In genomic region chr10:117457071-117457810, GRCh38 we compare ENCODE assay signal across 28 cellular contexts.
DNase-seq lines count a peak whose midpoint lies in the region; ATAC-seq, FAIRE-seq and TF ChIP-seq lines count a peak whose summit lies in the region.
"Had no signal": no experiment of that assay in that cellular context is flagged by ENCODE, and none has a peak within 500 bp of the region (broad histone marks: within the 10 kb centered on the region; RNA-seq: fewer than 3 reads in every experiment).

No MANE protein-coding gene starts in this region.

- H3K27ac ChIP-seq in PC-3 (ENCODE audit: low read length) (peak overlapping the region; percentile 59), endothelial cell of umbilical vein (ENCODE audit: insufficient read depth, low read depth, low read length) (peak overlapping the region; percentile 78), vagina (peak overlapping the region; percentile 81), OCI-LY7 (ENCODE audit: low read depth, low read length, poor library complexity, severe bottlenecking) (no peak overlapping the region)
- H3K27ac ChIP-seq: gastrocnemius medialis, neural progenitor cell had no signal

- FAIRE-seq in endothelial cell of umbilical vein (lab: Jason Lieb, UNC), result peak; percentile 58
- FAIRE-seq: A204.1, H1, K562 had no signal

- H3K9me2 ChIP-seq in PC-3 (replicated peaks; ENCODE audit: low read length) (no peaks in the 10 kb centered on the region), OCI-LY7 (ENCODE audit: insufficient read depth, low read length) (no peaks in the 10 kb centered on the region)
- H3K9me2 ChIP-seq: SK-N-SH had no signal

- H3K4me2 ChIP-seq in PC-3 (ENCODE audit: low read length) (peak overlapping the region; percentile 65), endothelial cell of umbilical vein (ENCODE audit: insufficient read depth, low read length) (peak overlapping the region; percentile 26), OCI-LY7 (ENCODE audit: low read length) (no peak overlapping the region)
- H3K4me2 ChIP-seq: neural progenitor cell, SK-N-SH had no signal

- DNase-seq in SIG-M5 treated with dmso at 0.1 percent for 504 hours (lab: John Stamatoyannopoulos, UW; ENCODE audit: unreplicated experiment) (peak; percentile 8), SIG-M5 (lab: John Stamatoyannopoulos, UW) (no peak), PC-3 (peak; percentile 13), endothelial cell of umbilical vein (ENCODE audit: low read depth, low spot score) (peak; percentile 41), vagina (ENCODE audit: extremely low spot score in 2 of 2) (no peak), OCI-LY7 (ENCODE audit: low spot score) (no peak), NCI-H1092 treated with DMSO at 0.1 percent for 48 hours (lab: John Stamatoyannopoulos, UW) (no peak)
- DNase-seq: activated CD4-positive, alpha-beta T cell treated with anti-CD3 and anti-CD28 coated beads for 1 hour; activated CD8-positive, alpha-beta T cell treated with anti-CD3 and anti-CD28 coated beads for 36 hours; activated effector memory CD4-positive, alpha-beta T cell treated with Interleukin-2 at 50 U/mL for 16 hours; activated naive CD8-positive, alpha-beta T cell treated with anti-CD3 and anti-CD28 coated beads for 36 hours; aorta; CD8-positive, alpha-beta memory T cell; cortex of kidney; DMS153; MM.1S; NCI-H187; NCI-H524 treated with DMSO at 0.1 percent for 48 hours; NK-92 treated with Interleukin-12 subunit alpha and Interleukin-12 subunit beta, amount 100 ng/mL, for 24 hours; RPMI8226; SK-N-SH; stimulated activated naive CD8-positive, alpha-beta T cell treated with anti-CD3 and anti-CD28 coated beads, Interleukin-15, Interleukin-2, amounts not matched to agents 100 U/mL and 50 U/mL, for 24 hours had no signal

- H2AFZ ChIP-seq in PC-3 (ENCODE audit: low read length), result no peak overlapping the region
- no peak overlapping the region for H2AFZ ChIP-seq in endothelial cell of umbilical vein (ENCODE audit: low read depth, low read length)
- no peak overlapping the region for H2AFZ ChIP-seq in OCI-LY7 (ENCODE audit: low read length)
- H2AFZ ChIP-seq: neural progenitor cell had no signal

- H3K9me1 ChIP-seq in endothelial cell of umbilical vein (replicated peaks; ENCODE audit: control insufficient read depth, extremely low read depth, insufficient read depth, low read length), result no peaks in the 10 kb centered on the region

- no peaks in the 10 kb centered on the region for H3K36me3 ChIP-seq in PC-3 (ENCODE audit: low read depth, low read length)
- H3K36me3 ChIP-seq in endothelial cell of umbilical vein (ENCODE audit: control insufficient read depth in 2 of 2, extremely low read depth in 1 of 2, insufficient read depth in 2 of 2, low read length in 2 of 2), result no peaks in the 10 kb centered on the region
- H3K36me3 ChIP-seq in vagina, result no peaks in the 10 kb centered on the region
- H3K36me3 ChIP-seq in OCI-LY7 (ENCODE audit: insufficient read depth, low read length), result no peaks in the 10 kb centered on the region
- H3K36me3 ChIP-seq: gastrocnemius medialis, neural progenitor cell had no signal

- H3K4me1 ChIP-seq in PC-3 (ENCODE audit: insufficient read depth, low read length), result peaks cover 41% of the 10 kb centered on the region
- H3K4me1 ChIP-seq in endothelial cell of umbilical vein (ENCODE audit: control insufficient read depth, extremely low read depth, insufficient read depth, low read length), result peaks cover 54% of the 10 kb centered on the region
- H3K4me1 ChIP-seq in vagina, result peaks cover 61% of the 10 kb centered on the region
- no peaks in the 10 kb centered on the region for H3K4me1 ChIP-seq in OCI-LY7 (ENCODE audit: insufficient read depth, low read length, poor library complexity, severe bottlenecking)
- H3K4me1 ChIP-seq: gastrocnemius medialis had no signal

- H3K4me3 ChIP-seq in PC-3 (ENCODE audit: low read length), result no peak overlapping the region
- no peak overlapping the region for H3K4me3 ChIP-seq in endothelial cell of umbilical vein (replicated peaks in 1 of 3; ENCODE audit: insufficient read depth in 1 of 3, low read depth in 1 of 3, low read length in 3 of 3)
- H3K4me3 ChIP-seq in vagina, result no peak overlapping the region
- H3K4me3 ChIP-seq in OCI-LY7 (ENCODE audit: low read depth, low read length, poor library complexity, severe bottlenecking), result no peak overlapping the region
- H3K4me3 ChIP-seq: gastrocnemius medialis, K562, neural progenitor cell had no signal

- no peak for ATAC-seq in PC-3
- ATAC-seq in HG02884 (IDR thresholded peaks at IDR 0.05; ENCODE audit: unreplicated experiment), result no peak
- ATAC-seq: activated CD8-positive, alpha-beta T cell treated with anti-CD3 and anti-CD28 coated beads for 36 hours; K562; stimulated activated naive CD8-positive, alpha-beta T cell treated with anti-CD3 and anti-CD28 coated beads, Interleukin-15, Interleukin-2, amounts not matched to agents 100 U/mL and 50 U/mL, for 24 hours had no signal

- H3K27me3 ChIP-seq in PC-3 (ENCODE audit: low read length) (no peaks in the 10 kb centered on the region), endothelial cell of umbilical vein (ENCODE audit: control insufficient read depth in 2 of 2, insufficient read depth in 2 of 2, low read length in 2 of 2) (no peaks in the 10 kb centered on the region), vagina (no peaks in the 10 kb centered on the region)
- H3K27me3 ChIP-seq: gastrocnemius medialis, neural progenitor cell had no signal

- intact Hi-C loops in PC-3 (cut with micrococcal nuclease) (loop anchor here (5.0 kb wide), 1 partner anchor 885 kb away; the partner anchor contains the start of gene FAM204A), endothelial cell of umbilical vein (cut with micrococcal nuclease) (loop anchor here (1.0 to 10.0 kb wide), 3 partner anchors 82 to 1298 kb away; partner anchors contain the start of genes CACUL1, EMX2 and PDZD8), vagina (cut with DNase I) (no loop called here), OCI-LY7 (cut with micrococcal nuclease; ENCODE audit: unreplicated experiment) (no loop called here)

- TF ChIP-seq CTCF in PC-3 (conservative IDR thresholded peaks at IDR 0.05; ENCODE audit: low read depth, low read length), result no peak
- TF ChIP-seq CTCF in endothelial cell of umbilical vein (IDR thresholded peaks at IDR 0.05; ENCODE audit: extremely low read depth in 1 of 2, insufficient read depth in 1 of 2, low read depth in 1 of 2, low read length in 2 of 2), result no peak
- TF ChIP-seq CTCF in vagina (IDR thresholded peaks at IDR 0.05), result no peak
- TF ChIP-seq CTCF in OCI-LY7 (conservative IDR thresholded peaks at IDR 0.05; ENCODE audit: low read length), result no peak

- H3K79me2 ChIP-seq in PC-3 (ENCODE audit: low read length) (no peaks in the 10 kb centered on the region), endothelial cell of umbilical vein (ENCODE audit: control insufficient read depth, insufficient read depth, low read length) (no peaks in the 10 kb centered on the region), OCI-LY7 (ENCODE audit: insufficient read depth, low read depth, low read length) (no peaks in the 10 kb centered on the region)

- dilution Hi-C loops in endothelial cell of umbilical vein (cut with MboI; ENCODE audit: extremely low pct_ligation_motif_present, low sequenced_read_pairs), result no loop called here

- TF ChIP-seq POLR2A in endothelial cell of umbilical vein (IDR thresholded peaks at IDR 0.05; ENCODE audit: low read depth, low read length), result no peak
- TF ChIP-seq POLR2A in vagina (IDR thresholded peaks at IDR 0.05), result no peak

- H4K20me1 ChIP-seq in PC-3 (ENCODE audit: low read length), result no peaks in the 10 kb centered on the region
- H4K20me1 ChIP-seq in endothelial cell of umbilical vein (replicated peaks; ENCODE audit: control insufficient read depth, extremely low read depth, insufficient read depth, low read length), result no peaks in the 10 kb centered on the region
- no peaks in the 10 kb centered on the region for H4K20me1 ChIP-seq in OCI-LY7 (ENCODE audit: insufficient read depth, low read length)

- H3K9me3 ChIP-seq in PC-3 (ENCODE audit: low read length), result no peaks in the 10 kb centered on the region
- no peaks in the 10 kb centered on the region for H3K9me3 ChIP-seq in endothelial cell of umbilical vein (replicated peaks; ENCODE audit: control insufficient read depth, insufficient read depth, low read length)
- no peaks in the 10 kb centered on the region for H3K9me3 ChIP-seq in vagina
- no peaks in the 10 kb centered on the region for H3K9me3 ChIP-seq in OCI-LY7 (ENCODE audit: low read length)
- H3K9me3 ChIP-seq: gastrocnemius medialis, SK-N-SH had no signal

- no peaks in the 10 kb centered on the region for H3F3A ChIP-seq in PC-3 (ENCODE audit: low read length, unreplicated experiment)

- BruUV-seq in PC-3 (replicated peaks; lab: Mats Ljungman, UMichigan) (no TSS peak), endothelial cell of umbilical vein (replicated peaks; lab: Mats Ljungman, UMichigan) (TSS peak; percentile 67), OCI-LY7 (replicated peaks; lab: Mats Ljungman, UMichigan) (no TSS peak)

- POLR2A ChIA-PET in PC-3 (lab: Charles Lee; ENCODE audit: unreplicated experiment) (no interaction called here), endothelial cell of umbilical vein (lab: Charles Lee) (no interaction called here), OCI-LY7 (lab: Charles Lee) (interaction anchor here (0.9 kb wide), 1 partner anchor 20 kb away, joined by 3 read pairs; no protein-coding TSS in a partner anchor)

- H3K9ac ChIP-seq in PC-3 (ENCODE audit: low read length) (no peak overlapping the region), endothelial cell of umbilical vein (replicated peaks; ENCODE audit: extremely low read depth, insufficient read depth, low read length) (peak overlapping the region; percentile 22)
- H3K9ac ChIP-seq: neural progenitor cell, SK-N-SH had no signal

- CTCF ChIA-PET in PC-3 (lab: Charles Lee) (no interaction called here), endothelial cell of umbilical vein (lab: Charles Lee) (interaction anchor here (1.0 to 9.7 kb wide), 4 partner anchors 11 to 138 kb away, joined by 3 to 190 read pairs (median 6); no protein-coding TSS in a partner anchor), OCI-LY7 (lab: Charles Lee; ENCODE audit: unreplicated experiment) (no interaction called here)

TF ChIP-seq in endothelial cell of umbilical vein, 7 proteins besides CTCF, POLR2A, EP300 and RAD21:
- TF ChIP-seq EZH2 (IDR thresholded peaks at IDR 0.05; ENCODE audit: borderline replicate concordance, low read depth, low read length, severe bottlenecking), result no peak
- TF ChIP-seq FOS (IDR thresholded peaks at IDR 0.05; ENCODE audit: borderline replicate concordance, insufficient read depth, low read length), result no peak
- TF ChIP-seq MAX (IDR thresholded peaks at IDR 0.05; ENCODE audit: insufficient read depth, insufficient read length), result no peak
- TF ChIP-seq MYC (IDR thresholded peaks at IDR 0.05; ENCODE audit: low read depth, low read length), result no peak
- TF ChIP-seq GATA2 (IDR thresholded peaks at IDR 0.05; ENCODE audit: insufficient read depth, insufficient read length, low read depth, low read length), result no peak
- TF ChIP-seq POLR2AphosphoS5 (IDR thresholded peaks at IDR 0.05; ENCODE audit: insufficient read depth, low read depth, low read length), result no peak
- no peak for TF ChIP-seq JUN (IDR thresholded peaks at IDR 0.05; ENCODE audit: borderline replicate concordance, insufficient read depth, insufficient read length, low read depth)

Comparison
In these comparisons a context has a peak if more than half of its experiments do, and no peak if none do; other contexts are left out.
1. DNase-seq: peak in SIG-M5 treated with dmso at 0.1 percent for 504 hours (single experiment), PC-3 (single experiment) and endothelial cell of umbilical vein (single experiment); none in SIG-M5 (single experiment), vagina (0 of 2), OCI-LY7 (single experiment) and NCI-H1092 treated with DMSO at 0.1 percent for 48 hours (single experiment).
2. intact Hi-C loops: an anchor here in PC-3 (5.0 kb wide) and endothelial cell of umbilical vein (1.0 to 10.0 kb wide); none called in vagina and OCI-LY7.